ENCODE assay signal across 19 cellular contexts in genomic region chr7:55224111-55224510, GRCh38.
DNase-seq lines count a peak whose midpoint lies in the region; ATAC-seq, FAIRE-seq and TF ChIP-seq lines count a peak whose summit lies in the region.
"Had no signal": no experiment of that assay in that cellular context is flagged by ENCODE, and none has a peak within 500 bp of the region (broad histone marks: within the 10 kb centered on the region; RNA-seq: fewer than 3 reads in every experiment).

No MANE protein-coding gene starts in this region.

- TF ChIP-seq POLR2A in A549 (IDR thresholded peaks at IDR 0.05; ENCODE audit: low read length) (no peak), gastroesophageal sphincter (IDR thresholded peaks at IDR 0.05) (no peak), vagina (IDR thresholded peaks at IDR 0.05) (no peak), uterus (IDR thresholded peaks at IDR 0.05) (no peak)

- H4K20me1 ChIP-seq in neural progenitor cell (ENCODE audit: low read depth) = no peaks in the 10 kb centered on the region
- H4K20me1 ChIP-seq: BLaER1 treated with 17β-estradiol and CSF1 and Interleukin-3, amounts not matched to agents 10 nM and 100 nM had no signal

- peak overlapping the region; percentile 28 for H3K27ac Mint-ChIP-seq in neural progenitor cell
- H3K27ac Mint-ChIP-seq: B cell; CD8-positive, alpha-beta T cell; HFFc6 had no signal

- peaks cover 3% of the 10 kb centered on the region for H3K36me3 Mint-ChIP-seq in neural progenitor cell
- H3K36me3 Mint-ChIP-seq: CD8-positive, alpha-beta T cell had no signal

- H3K4me2 ChIP-seq in A549 (no peak overlapping the region), neural progenitor cell (no peak overlapping the region)
- H3K4me2 ChIP-seq: BLaER1 treated with 17β-estradiol and CSF1 and Interleukin-3, amounts not matched to agents 10 nM and 100 nM had no signal

- CTCF ChIA-PET in A549 (lab: Yijun Ruan, JAX) = interaction anchor here (1.1 to 1.5 kb wide), 3 partner anchors 9 to 450 kb away, joined by 4 to 5 read pairs (median 4); no protein-coding TSS in a partner anchor

- no peak overlapping the region for H3K9ac ChIP-seq in neural progenitor cell
- H3K9ac ChIP-seq: BLaER1 treated with 17β-estradiol and CSF1 and Interleukin-3, amounts not matched to agents 10 nM and 100 nM had no signal

- TF ChIP-seq EP300 in A549 (IDR thresholded peaks at IDR 0.05) (no peak), gastroesophageal sphincter (IDR thresholded peaks at IDR 0.05) (no peak)

- no peak overlapping the region for H3K4me3 Mint-ChIP-seq in neural progenitor cell
- H3K4me3 Mint-ChIP-seq: B cell; CD8-positive, alpha-beta T cell; HFFc6 had no signal

- intact Hi-C loops in vagina (cut with DNase I) (no loop called here), uterus (cut with DNase I; ENCODE audit: low total_unique reads) (no loop called here)

- no peak for FAIRE-seq in A549 (lab: Jason Lieb, UNC)
- FAIRE-seq: GM12878, HepG2 had no signal

- no peak overlapping the region for H2AFZ ChIP-seq in neural progenitor cell (replicated peaks)

- H3K27me3 ChIP-seq in gastroesophageal sphincter = no peaks in the 10 kb centered on the region
- no peaks in the 10 kb centered on the region for H3K27me3 ChIP-seq in neural progenitor cell
- no peaks in the 10 kb centered on the region for H3K27me3 ChIP-seq in vagina
- no peaks in the 10 kb centered on the region for H3K27me3 ChIP-seq in uterus
- H3K27me3 ChIP-seq: BLaER1 treated with 17β-estradiol and CSF1 and Interleukin-3, amounts not matched to agents 10 nM and 100 nM had no signal

- H3K27ac ChIP-seq in A549 = no peak overlapping the region
- H3K27ac ChIP-seq in gastroesophageal sphincter = no peak overlapping the region
- H3K27ac ChIP-seq in neural progenitor cell = no peak overlapping the region
- H3K27ac ChIP-seq in vagina = no peak overlapping the region
- H3K27ac ChIP-seq in uterus = no peak overlapping the region
- H3K27ac ChIP-seq: BLaER1 treated with 17β-estradiol and CSF1 and Interleukin-3, amounts not matched to agents 10 nM and 100 nM had no signal

- H3K4me1 Mint-ChIP-seq in neural progenitor cell = peaks cover 23% of the 10 kb centered on the region
- H3K4me1 Mint-ChIP-seq: B cell had no signal

- peaks cover 27% of the 10 kb centered on the region for H3K9me3 Mint-ChIP-seq in neural progenitor cell

- no peaks in the 10 kb centered on the region for H3K4me1 ChIP-seq in A549
- no peaks in the 10 kb centered on the region for H3K4me1 ChIP-seq in gastroesophageal sphincter
- peaks cover 8% of the 10 kb centered on the region for H3K4me1 ChIP-seq in neural progenitor cell
- no peaks in the 10 kb centered on the region for H3K4me1 ChIP-seq in vagina
- no peaks in the 10 kb centered on the region for H3K4me1 ChIP-seq in uterus

- WGBS in A549 (ENCODE audit: missing lambda C conversion rate) = 39% methylated on average over 5 of the region's 5 CpGs
- WGBS in gastroesophageal sphincter (ENCODE audit: low coverage in 1 of 2), 2 donors = 87 to 94% methylated on average over 4 to 5 of the region's 5 CpGs

- no peaks in the 10 kb centered on the region for H3K27me3 Mint-ChIP-seq in neural progenitor cell (ENCODE audit: insufficient read depth, low read depth)

- TF ChIP-seq CTCF in A549 (IDR thresholded peaks at IDR 0.05) (no peak), gastroesophageal sphincter (IDR thresholded peaks at IDR 0.05) (no peak), neural progenitor cell (IDR thresholded peaks at IDR 0.05) (no peak), vagina (IDR thresholded peaks at IDR 0.05) (no peak), uterus (IDR thresholded peaks at IDR 0.05) (no peak)

- POLR2A ChIA-PET in A549 (lab: Yijun Ruan, JAX) = no interaction called here

- H3K4me3 ChIP-seq in A549 = no peak overlapping the region
- H3K4me3 ChIP-seq in gastroesophageal sphincter = no peak overlapping the region
- H3K4me3 ChIP-seq in neural progenitor cell = no peak overlapping the region
- no peak overlapping the region for H3K4me3 ChIP-seq in vagina
- H3K4me3 ChIP-seq in uterus = no peak overlapping the region
- H3K4me3 ChIP-seq: BLaER1 treated with 17β-estradiol and CSF1 and Interleukin-3, amounts not matched to agents 10 nM and 100 nM; GM12878 had no signal

- H3K9me3 ChIP-seq in A549 (peaks cover 13% of the 10 kb centered on the region; the same call in 2 of the 3 replicates), gastroesophageal sphincter (peaks cover 0 to 7% (median 0%) of the 10 kb centered on the region in 3 donors), neural progenitor cell (ENCODE audit: low read depth) (no peaks in the 10 kb centered on the region), vagina (no peaks in the 10 kb centered on the region), uterus (no peaks in the 10 kb centered on the region)

- no peak for TF ChIP-seq RAD21 in A549 (conservative IDR thresholded peaks at IDR 0.05 in 1 of 2, IDR thresholded peaks at IDR 0.05 in 1 of 2)

- peak; percentile 32 to 35; a peak in 1 of 6 replicates for ATAC-seq in A549
- peak; percentile 22 for ATAC-seq in gastroesophageal sphincter
- ATAC-seq in HG03565 (IDR thresholded peaks at IDR 0.05; ENCODE audit: unreplicated experiment) = no peak
- ATAC-seq in HG03342 (IDR thresholded peaks at IDR 0.05; ENCODE audit: unreplicated experiment) = no peak
- ATAC-seq: CD8-positive, alpha-beta T cell; GM12878; HCT116; HepG2 had no signal

- H3K79me2 ChIP-seq in neural progenitor cell (ENCODE audit: low read depth) = no peaks in the 10 kb centered on the region

- H3K36me3 ChIP-seq in gastroesophageal sphincter (no peaks in the 10 kb centered on the region), neural progenitor cell (no peaks in the 10 kb centered on the region), vagina (no peaks in the 10 kb centered on the region), uterus (no peaks in the 10 kb centered on the region)
- H3K36me3 ChIP-seq: BLaER1 treated with 17β-estradiol and CSF1 and Interleukin-3, amounts not matched to agents 10 nM and 100 nM had no signal

- no peaks in the 10 kb centered on the region for H3F3A ChIP-seq in neural progenitor cell (ENCODE audit: low read depth)

- DNase-seq in A549 (ENCODE audit: low read depth in 1 of 2, low spot score in 1 of 2) (no peak), neural progenitor cell (ENCODE audit: low spot score) (no peak), vagina (ENCODE audit: extremely low spot score in 2 of 2) (peak; percentile 64 to 77), uterus (no peak)
- DNase-seq: 8988T; Calu3; CD8-positive, alpha-beta T cell; DMS79 treated with DMSO at 0.1 percent for 48 hours; GOT3; H7; HFFc6 had no signal

TF ChIP-seq in A549, 52 proteins besides CTCF, POLR2A, EP300 and RAD21:
- no peak for TF ChIP-seq TFCP2L1 (CRISPR knock-in tag; IDR thresholded peaks at IDR 0.05)
- TF ChIP-seq MAZ (IDR thresholded peaks at IDR 0.05; ENCODE audit: borderline replicate concordance, low read depth, low read length) = no peak
- TF ChIP-seq PBX3 (IDR thresholded peaks at IDR 0.05) = no peak
- no peak for TF ChIP-seq PHF8 (IDR thresholded peaks at IDR 0.05; ENCODE audit: borderline replicate concordance, low read depth)
- TF ChIP-seq SMC3 (IDR thresholded peaks at IDR 0.05) = no peak
- TF ChIP-seq KDM1A (IDR thresholded peaks at IDR 0.05; ENCODE audit: low read depth) = no peak
- no peak for TF ChIP-seq JUN (IDR thresholded peaks at IDR 0.05)
- TF ChIP-seq EHF (CRISPR knock-in tag; IDR thresholded peaks at IDR 0.05) = no peak
TF ChIP-seq in A549: peak in this region for 0.

Comparison
In these comparisons a context has a peak if more than half of its experiments do, and no peak if none do; other contexts are left out.
1. ATAC-seq: peak in A549 (2 of 2) and gastroesophageal sphincter (single experiment); none in HG03565 (single experiment) and HG03342 (single experiment).
2. DNase-seq: peak in vagina (2 of 2); none in A549 (0 of 2), neural progenitor cell (single experiment) and uterus (0 of 2).